17 cellular contexts compared by ENCODE assay signal in genomic region chr6:42689371-42689770, GRCh38. TPM values are rescaled to one million over a fixed set of nuclear protein-coding genes. Genes with fewer than 3 reads are reported as not detected.
DNase-seq lines count a peak whose midpoint lies in the region; ATAC-seq and TF ChIP-seq lines count a peak whose summit lies in the region.
"Had no signal": no experiment of that assay in that cellular context is flagged by ENCODE, and none has a peak within 500 bp of the region (broad histone marks: within the 10 kb centered on the region; RNA-seq: fewer than 3 reads in every experiment).

No MANE protein-coding gene starts in this region.

- intact Hi-C loops in vagina (cut with DNase I), result no loop called here
- intact Hi-C loops in adrenal gland (cut with DNase I), result no loop called here
- intact Hi-C loops in activated T-helper 2 cell treated with anti-CD3 and anti-CD28 coated beads, Interferon-gamma antibody, Interleukin-2, Interleukin-4, amounts not matched to agents 10 μg/mL and 5 μg/mL and 100 μg/mL, durations not matched to agents 14 hours and 24 hours and 36 hours (cut with micrococcal nuclease), result no loop called here

- H3K27me3 ChIP-seq in skeletal muscle tissue (ENCODE audit: control insufficient read depth in 3 of 3, insufficient read depth in 3 of 3, low read length in 3 of 3), result no peaks in the 10 kb centered on the region
- H3K27me3 ChIP-seq in vagina, result no peaks in the 10 kb centered on the region
- no peaks in the 10 kb centered on the region for H3K27me3 ChIP-seq in adrenal gland
- H3K27me3 ChIP-seq: MG63 had no signal

- no peak overlapping the region for H3K4me3 Mint-ChIP-seq in activated naive CD8-positive, alpha-beta T cell
- H3K4me3 Mint-ChIP-seq in activated naive CD8-positive, alpha-beta T cell treated with anti-CD3 and anti-CD28 coated beads for 36 hours, result no peak overlapping the region
- H3K4me3 Mint-ChIP-seq in T-helper 17 cell, result no peak overlapping the region
- H3K4me3 Mint-ChIP-seq in activated T-helper 2 cell treated with anti-CD3 and anti-CD28 coated beads, Interferon-gamma antibody, Interleukin-2, Interleukin-4, amounts not matched to agents 10 μg/mL and 5 μg/mL and 100 μg/mL, durations not matched to agents 14 hours and 24 hours and 36 hours (ENCODE audit: low read depth), result no peak overlapping the region
- H3K4me3 Mint-ChIP-seq: CD4-positive, alpha-beta memory T cell had no signal

- no peak for DNase-seq in activated naive CD8-positive, alpha-beta T cell treated with anti-CD3 and anti-CD28 coated beads for 36 hours
- DNase-seq in T-helper 17 cell (no peak), kidney tubule cell (ENCODE audit: low spot score) (peak; percentile 86), vagina (ENCODE audit: extremely low spot score in 2 of 2) (no peak), adrenal gland (no peak)
- DNase-seq in activated T-helper 2 cell treated with anti-CD3 and anti-CD28 coated beads, Interferon-gamma antibody, Interleukin-2, Interleukin-4, amounts not matched to agents 10 μg/mL and 5 μg/mL and 100 μg/mL, durations not matched to agents 14 hours and 24 hours and 36 hours (ENCODE audit: low spot score), result no peak
- DNase-seq: CD4-positive, alpha-beta memory T cell; DND-41; GDM1; GM23248; MG63; NCI-H1105; NCI-H187; NCI-H69 had no signal

- no peak for ATAC-seq in T-helper 17 cell

- H3K36me3 Mint-ChIP-seq in activated naive CD8-positive, alpha-beta T cell, result peaks cover 12% of the 10 kb centered on the region
- peaks cover 45% of the 10 kb centered on the region for H3K36me3 Mint-ChIP-seq in activated naive CD8-positive, alpha-beta T cell treated with anti-CD3 and anti-CD28 coated beads for 36 hours
- H3K36me3 Mint-ChIP-seq in T-helper 17 cell (ENCODE audit: low read depth), result peaks cover 10% of the 10 kb centered on the region
- H3K36me3 Mint-ChIP-seq in activated T-helper 2 cell treated with anti-CD3 and anti-CD28 coated beads, Interferon-gamma antibody, Interleukin-2, Interleukin-4, amounts not matched to agents 10 μg/mL and 5 μg/mL and 100 μg/mL, durations not matched to agents 14 hours and 24 hours and 36 hours (ENCODE audit: low read depth), result peaks cover 79% of the 10 kb centered on the region

- H3K27ac ChIP-seq in skeletal muscle tissue (ENCODE audit: low read depth, low read length) (peak overlapping the region; percentile 20), vagina (no peak overlapping the region), adrenal gland (no peak overlapping the region)
- H3K27ac ChIP-seq: KMS-11 had no signal

- H3K36me3 ChIP-seq in skeletal muscle tissue (ENCODE audit: control insufficient read depth in 3 of 3, insufficient read depth in 3 of 3, low read length in 3 of 3) (peaks cover 31 to 68% (median 59%) of the 10 kb centered on the region in 3 donors), vagina (peaks cover 0 to 74% of the 10 kb centered on the region in 2 donors), adrenal gland (replicated peaks in 1 of 2) (peaks cover 0 to 69% of the 10 kb centered on the region in 2 donors)

- H3K27me3 Mint-ChIP-seq in activated naive CD8-positive, alpha-beta T cell, result no peaks in the 10 kb centered on the region
- no peaks in the 10 kb centered on the region for H3K27me3 Mint-ChIP-seq in activated naive CD8-positive, alpha-beta T cell treated with anti-CD3 and anti-CD28 coated beads for 36 hours
- H3K27me3 Mint-ChIP-seq in T-helper 17 cell, result no peaks in the 10 kb centered on the region
- no peaks in the 10 kb centered on the region for H3K27me3 Mint-ChIP-seq in activated T-helper 2 cell treated with anti-CD3 and anti-CD28 coated beads, Interferon-gamma antibody, Interleukin-2, Interleukin-4, amounts not matched to agents 10 μg/mL and 5 μg/mL and 100 μg/mL, durations not matched to agents 14 hours and 24 hours and 36 hours (ENCODE audit: low read depth)
- H3K27me3 Mint-ChIP-seq: CD4-positive, alpha-beta memory T cell had no signal

- H3K4me1 ChIP-seq in skeletal muscle tissue (ENCODE audit: control insufficient read depth in 3 of 3, insufficient read depth in 3 of 3, low read length in 3 of 3), result peaks cover 15 to 24% (median 23%) of the 10 kb centered on the region in 3 donors
- peaks cover 12% of the 10 kb centered on the region for H3K4me1 ChIP-seq in vagina
- peaks cover 0 to 7% of the 10 kb centered on the region in 2 donors for H3K4me1 ChIP-seq in adrenal gland (replicated peaks in 1 of 2)

- H3K9me3 ChIP-seq in T-helper 17 cell (ENCODE audit: control insufficient read depth, low read length, poor library complexity, severe bottlenecking) (no peaks in the 10 kb centered on the region), skeletal muscle tissue (ENCODE audit: control insufficient read depth in 3 of 3, low read length in 3 of 3) (no peaks in the 10 kb centered on the region), vagina (no peaks in the 10 kb centered on the region), adrenal gland (replicated peaks in 1 of 3) (no peaks in the 10 kb centered on the region)
- H3K9me3 ChIP-seq: MG63 had no signal

- TF ChIP-seq POLR2A in vagina (IDR thresholded peaks at IDR 0.05) (no peak), adrenal gland (IDR thresholded peaks at IDR 0.05) (no peak)

- H3K9me3 Mint-ChIP-seq in activated naive CD8-positive, alpha-beta T cell (ENCODE audit: low read depth), result no peaks in the 10 kb centered on the region
- H3K9me3 Mint-ChIP-seq in activated naive CD8-positive, alpha-beta T cell treated with anti-CD3 and anti-CD28 coated beads for 36 hours, result no peaks in the 10 kb centered on the region
- H3K9me3 Mint-ChIP-seq in activated T-helper 2 cell treated with anti-CD3 and anti-CD28 coated beads, Interferon-gamma antibody, Interleukin-2, Interleukin-4, amounts not matched to agents 10 μg/mL and 5 μg/mL and 100 μg/mL, durations not matched to agents 14 hours and 24 hours and 36 hours, result no peaks in the 10 kb centered on the region
- H3K9me3 Mint-ChIP-seq: CD4-positive, alpha-beta memory T cell had no signal

- no peak overlapping the region for H3K9ac ChIP-seq in skeletal muscle tissue (ENCODE audit: low read depth in 1 of 3, low read length in 3 of 3)
- H3K9ac ChIP-seq: GM23248, KMS-11 had no signal

- H3K4me1 Mint-ChIP-seq in activated naive CD8-positive, alpha-beta T cell (ENCODE audit: low read depth), result peaks cover 42% of the 10 kb centered on the region
- H3K4me1 Mint-ChIP-seq in activated naive CD8-positive, alpha-beta T cell treated with anti-CD3 and anti-CD28 coated beads for 36 hours, result peaks cover 39% of the 10 kb centered on the region
- peaks cover 14% of the 10 kb centered on the region for H3K4me1 Mint-ChIP-seq in T-helper 17 cell
- peaks cover 25% of the 10 kb centered on the region for H3K4me1 Mint-ChIP-seq in activated T-helper 2 cell treated with anti-CD3 and anti-CD28 coated beads, Interferon-gamma antibody, Interleukin-2, Interleukin-4, amounts not matched to agents 10 μg/mL and 5 μg/mL and 100 μg/mL, durations not matched to agents 14 hours and 24 hours and 36 hours (ENCODE audit: low read depth)

- TF ChIP-seq CTCF in vagina (IDR thresholded peaks at IDR 0.05) (no peak), adrenal gland (IDR thresholded peaks at IDR 0.05) (no peak)

- H3K4me3 ChIP-seq in skeletal muscle tissue (ENCODE audit: low read length in 3 of 3) (no peak overlapping the region), vagina (no peak overlapping the region), adrenal gland (no peak overlapping the region)
- H3K4me3 ChIP-seq: GM23248, MG63 had no signal

- 85 to 90% (median 87%) methylated on average over 7 of the region's 7 CpGs for WGBS in adrenal gland, 4 donors

- H3K27ac Mint-ChIP-seq in activated naive CD8-positive, alpha-beta T cell, result peak overlapping the region; percentile 85
- no peak overlapping the region for H3K27ac Mint-ChIP-seq in activated naive CD8-positive, alpha-beta T cell treated with anti-CD3 and anti-CD28 coated beads for 36 hours
- peak overlapping the region; percentile 81 for H3K27ac Mint-ChIP-seq in T-helper 17 cell
- no peak overlapping the region for H3K27ac Mint-ChIP-seq in activated T-helper 2 cell treated with anti-CD3 and anti-CD28 coated beads, Interferon-gamma antibody, Interleukin-2, Interleukin-4, amounts not matched to agents 10 μg/mL and 5 μg/mL and 100 μg/mL, durations not matched to agents 14 hours and 24 hours and 36 hours

RNA-seq across cellular contexts. Expression of gene PRPH2, which starts 33.0 kb away (rescaled TPM):
- total RNA-seq in activated naive CD8-positive, alpha-beta T cell treated with anti-CD3 and anti-CD28 coated beads for 36 hours, result under 1 TPM in 1 of 2 experiments, not detected in 1; 0.06 TPM
- total RNA-seq in T-helper 17 cell (not detected), skeletal muscle tissue (5.7 TPM), vagina (not detected), adrenal gland (1 to 10 TPM in 4 of 8 donors, under 1 TPM in 3, not detected in 1; 0.48 to 2.5 (median 1.3) TPM)
- polyA plus RNA-seq in adrenal gland, result under 1 TPM; 0.47 to 0.97 (median 0.84) TPM
- total RNA-seq in activated T-helper 2 cell treated with anti-CD3 and anti-CD28 coated beads, Interferon-gamma antibody, Interleukin-2, Interleukin-4, amounts not matched to agents 10 μg/mL and 5 μg/mL and 100 μg/mL, durations not matched to agents 14 hours and 24 hours and 36 hours, result not detected in 2 replicates
- total RNA-seq: CD4-positive, alpha-beta memory T cell had no signal

RNA-seq across cellular contexts. Expression of gene TBCC, which starts 56.5 kb away (rescaled TPM):
- total RNA-seq in activated naive CD8-positive, alpha-beta T cell treated with anti-CD3 and anti-CD28 coated beads for 36 hours, result 10 to 100 TPM; 16.8 to 18.3 TPM
- total RNA-seq in T-helper 17 cell, result 10 to 100 TPM; 71.5 to 73.2 TPM
- 57.9 TPM for total RNA-seq in skeletal muscle tissue
- total RNA-seq in vagina, result 16.7 TPM
- total RNA-seq in adrenal gland, result 10 to 100 TPM; 19.5 to 44.8 (median 28.0) TPM
- 10 to 100 TPM; 15.7 to 33.1 (median 29.9) TPM for polyA plus RNA-seq in adrenal gland
- total RNA-seq in activated T-helper 2 cell treated with anti-CD3 and anti-CD28 coated beads, Interferon-gamma antibody, Interleukin-2, Interleukin-4, amounts not matched to agents 10 μg/mL and 5 μg/mL and 100 μg/mL, durations not matched to agents 14 hours and 24 hours and 36 hours, result 17.7 and 19.5 TPM in 2 replicates

Comparison
In these comparisons a context has a peak if more than half of its experiments do, and no peak if none do; other contexts are left out.
1. H3K27ac Mint-ChIP-seq: peak in activated naive CD8-positive, alpha-beta T cell (single experiment) and T-helper 17 cell (single experiment); none in activated naive CD8-positive, alpha-beta T cell treated with anti-CD3 and anti-CD28 coated beads for 36 hours (single experiment) and activated T-helper 2 cell treated with anti-CD3 and anti-CD28 coated beads, Interferon-gamma antibody, Interleukin-2, Interleukin-4, amounts not matched to agents 10 μg/mL and 5 μg/mL and 100 μg/mL, durations not matched to agents 14 hours and 24 hours and 36 hours (single experiment).